12 cellular contexts compared by ENCODE assay signal in genomic region chr1:184118051-184118450, GRCh38.
A peak's percentile ranks its signal among the peaks of the same experiment; 100 is the strongest.
DNase-seq lines count a peak whose midpoint lies in the region; ATAC-seq and TF ChIP-seq lines count a peak whose summit lies in the region.
"Had no signal": no experiment of that assay in that cellular context is flagged by ENCODE, and none has a peak within 500 bp of the region (broad histone marks: within the 10 kb centered on the region; RNA-seq: fewer than 3 reads in every experiment).

No MANE protein-coding gene starts in this region.

- H3K56ac ChIP-seq in mesendoderm (ENCODE audit: low read length) = no peak overlapping the region

- no peaks in the 10 kb centered on the region for H3K4me1 ChIP-seq in mesendoderm (ENCODE audit: control insufficient read depth, low read depth, low read length)

- no peak overlapping the region for H3K23ac ChIP-seq in mesendoderm (ENCODE audit: low read length)

- WGBS in mesendoderm (ENCODE audit: extremely low coverage, insufficient coverage, low lambda C conversion rate) = no CpG with 5 or more reads among the region's 2 CpGs

- no peak overlapping the region for H3K4ac ChIP-seq in mesendoderm (ENCODE audit: low read depth, low read length)

- H3K4me3 ChIP-seq in cardiac fibroblast (replicated peaks in 1 of 2; ENCODE audit: low read depth in 2 of 2, low read length in 2 of 2) (no peak overlapping the region), mesendoderm (ENCODE audit: low read length) (no peak overlapping the region)

- H2BK5ac ChIP-seq in mesendoderm (ENCODE audit: low read length) = no peak overlapping the region

- TF ChIP-seq CTCF in cardiac fibroblast (IDR thresholded peaks at IDR 0.05; ENCODE audit: low read depth, low read length) = no peak

- no peak for ATAC-seq in Right ventricle myocardium inferior
- ATAC-seq: Panc1 had no signal

- no peaks in the 10 kb centered on the region for H3K79me1 ChIP-seq in mesendoderm (ENCODE audit: low read length)

- H3K27me3 ChIP-seq in mesendoderm (ENCODE audit: insufficient read depth, low read length, poor library complexity) = no peaks in the 10 kb centered on the region

- H4K5ac ChIP-seq in mesendoderm (ENCODE audit: low read length) = no peak overlapping the region

- no peaks in the 10 kb centered on the region for H3K79me2 ChIP-seq in mesendoderm (ENCODE audit: control insufficient read depth, insufficient read depth, low read length)

- no peak overlapping the region for H3K18ac ChIP-seq in mesendoderm (ENCODE audit: low read length)

- DNase-seq in AG20443 (ENCODE audit: low spot score) (peak; percentile 83), LHCN-M2 (ENCODE audit: low read depth) (peak; percentile 100), cardiac fibroblast (ENCODE audit: low read depth in 2 of 2) (peak; percentile 91 to 93), mesendoderm (peak; percentile 13), Right ventricle myocardium inferior (ENCODE audit: missing footprints) (no peak), T-helper 2 cell (no peak), retina (no peak), caudate nucleus (lab: John Stamatoyannopoulos, UW) (no peak)
- DNase-seq: COR-L47, naive B cell, NCI-H2081 had no signal

- H2AK5ac ChIP-seq in mesendoderm (ENCODE audit: low read length) = no peak overlapping the region

- intact Hi-C loops in Right ventricle myocardium inferior (cut with DNase I) = no loop called here

- no peaks in the 10 kb centered on the region for H3K36me3 ChIP-seq in mesendoderm (ENCODE audit: control insufficient read depth, insufficient read depth, low read length)

- H2BK15ac ChIP-seq in mesendoderm (replicated peaks; ENCODE audit: low read depth) = no peak overlapping the region

- no peak overlapping the region for H3K4me2 ChIP-seq in mesendoderm (ENCODE audit: low read length)

- no peak overlapping the region for H4K8ac ChIP-seq in mesendoderm (ENCODE audit: low read depth, low read length)

- no peak overlapping the region for H3K9ac ChIP-seq in mesendoderm (ENCODE audit: low read length)

- no peak overlapping the region for H2BK120ac ChIP-seq in mesendoderm (ENCODE audit: low read depth, low read length)

- no peak overlapping the region for H3K27ac ChIP-seq in mesendoderm (ENCODE audit: low read depth, low read length)
- H3K27ac ChIP-seq in caudate nucleus (ENCODE audit: low read depth, low read length) = no peak overlapping the region

Comparison
In these comparisons a context has a peak if more than half of its experiments do, and no peak if none do; other contexts are left out.
1. DNase-seq: peak in AG20443 (single experiment), LHCN-M2 (single experiment), cardiac fibroblast (2 of 2) and mesendoderm (single experiment); none in Right ventricle myocardium inferior (single experiment), T-helper 2 cell (0 of 5), retina (single experiment) and caudate nucleus (0 of 61).